34 cellular contexts compared by ENCODE assay signal in genomic region chr12:102444093-102444492, GRCh38. TPM values are rescaled to one million over a fixed set of nuclear protein-coding genes. Genes with fewer than 3 reads are reported as not detected.
"Had no signal": no experiment of that assay in that cellular context is flagged by ENCODE, and none has a peak within 500 bp of the region (broad histone marks: within the 10 kb centered on the region; RNA-seq: fewer than 3 reads in every experiment).

No MANE protein-coding gene starts in this region.

- FAIRE-seq: astrocyte, bronchial epithelial cell had no signal

- DNase-seq: activated effector memory CD4-positive, alpha-beta T cell treated with anti-CD3 and anti-CD28 coated beads, Interleukin-2, amount 50 U/mL, for 16 hours; activated effector memory CD4-positive, alpha-beta T cell treated with Interleukin-2 at 50 U/mL for 16 hours; activated gamma-delta T cell; activated gamma-delta T cell treated with Interleukin-2 at 50 U/mL for 16 hours; activated naive CD4-positive, alpha-beta T cell; activated naive CD4-positive, alpha-beta T cell treated with anti-CD3 and anti-CD28 coated beads for 36 hours; activated naive CD4-positive, alpha-beta T cell treated with anti-CD3 and anti-CD28 coated beads, Interleukin-2, amount 10 ng/mL, durations not matched to agents 7 days and 5 days; activated naive CD4-positive, alpha-beta T cell treated with anti-CD3 and anti-CD28 coated beads, Interleukin-2, amount 50 U/mL, for 16 hours; activated naive CD4-positive, alpha-beta T cell treated with Interleukin-2 at 50 U/mL for 16 hours; activated naive CD8-positive, alpha-beta T cell treated with anti-CD3 and anti-CD28 coated beads for 36 hours; activated naive CD8-positive, alpha-beta T cell treated with anti-CD3 and anti-CD28 coated beads, Interleukin-2, amount 10 ng/mL, durations not matched to agents 7 days and 5 days; activated naive CD8-positive, alpha-beta T cell treated with anti-CD3 and anti-CD28 coated beads, Interleukin-2, amount 50 U/mL, for 24 hours; activated T-cell treated with anti-CD3 and anti-CD28 coated beads, Interleukin-2, amount 50 U/mL, for 1 hour; activated T-cell treated with anti-CD3 and anti-CD28 coated beads, Interleukin-2, amount 50 U/mL, for 24 hours; activated T-cell treated with anti-CD3 and anti-CD28 coated beads, Interleukin-2, amount 50 U/mL, for 4 hours; activated T-cell treated with anti-CD3 and anti-CD28 coated beads, Interleukin-2, amount 50 U/mL, for 48 hours; activated T-cell treated with anti-CD3 and anti-CD28 coated beads, Interleukin-2, amount 50 U/mL, for 72 hours; adrenal gland; amniotic stem cell; amygdala; anterior cingulate cortex; aorta; body of pancreas; brain microvascular endothelial cell; caudate nucleus; central memory CD4-positive, alpha-beta T cell; cerebellar nuclear complex had no signal

- H3K36me3 ChIP-seq: adrenal gland, ascending aorta, brain microvascular endothelial cell, breast epithelium, cardiac muscle cell had no signal

- H3K9me3 ChIP-seq: adrenal gland, ascending aorta, body of pancreas, breast epithelium had no signal

- H3K4me3 ChIP-seq: adrenal gland, ascending aorta, body of pancreas, breast epithelium, cardiac muscle cell had no signal

- H3K27me3 ChIP-seq: adrenal gland, ascending aorta, body of pancreas, brain microvascular endothelial cell, breast epithelium, cardiac muscle cell had no signal

- H3K4me1 ChIP-seq: adrenal gland, ascending aorta, body of pancreas had no signal

- ATAC-seq: activated naive CD4-positive, alpha-beta T cell treated with anti-CD3 and anti-CD28 coated beads, Interleukin-2, amount 50 U/mL, for 72 hours; activated naive CD8-positive, alpha-beta T cell treated with anti-CD3 and anti-CD28 coated beads, Interleukin-2, amount 50 U/mL, for 24 hours; activated T-cell treated with anti-CD3 and anti-CD28 coated beads, Interleukin-2, amount 50 U/mL, for 4 hours; activated T-cell treated with anti-CD3 and anti-CD28 coated beads, Interleukin-2, amount 50 U/mL, for 72 hours; activated T-helper 17 cell treated with anti-CD3 and anti-CD28 coated beads, Interleukin-2, amount 50 U/mL, for 72 hours; body of pancreas had no signal

- H3K27ac ChIP-seq: adrenal gland, ascending aorta, body of pancreas, brain microvascular endothelial cell, breast epithelium, cardiac muscle cell had no signal

RNA-seq across cellular contexts. Expression of gene IGF1, which starts 36.3 kb away (rescaled TPM):
- total RNA-seq: activated naive CD4-positive, alpha-beta T cell treated with anti-CD3 and anti-CD28 coated beads for 36 hours; cardiac muscle cell had no signal
- polyA plus RNA-seq: cardiac muscle cell had no signal
